ENCODE assay signal across 13 cellular contexts in genomic region chr6:159821111-159821510, GRCh38.
"Had no signal": no experiment of that assay in that cellular context is flagged by ENCODE, and none has a peak within 500 bp of the region (broad histone marks: within the 10 kb centered on the region; RNA-seq: fewer than 3 reads in every experiment).

No MANE protein-coding gene starts in this region.

- H3K4me1 ChIP-seq: heart left ventricle, tibial artery, uterus had no signal

- H3K36me3 Mint-ChIP-seq: activated naive CD4-positive, alpha-beta T cell treated with anti-CD3 and anti-CD28 coated beads, Interleukin-2, amount 10 ng/mL, durations not matched to agents 7 days and 5 days had no signal

- H3K4me3 ChIP-seq: coronary artery, heart left ventricle, tibial artery, uterus had no signal

- H3K27ac ChIP-seq: coronary artery, heart left ventricle, tibial artery, uterus had no signal

- H3K9me3 Mint-ChIP-seq: activated naive CD4-positive, alpha-beta T cell treated with anti-CD3 and anti-CD28 coated beads, Interleukin-2, amount 10 ng/mL, durations not matched to agents 7 days and 5 days; memory B cell; stimulated activated effector memory CD8-positive, alpha-beta T cell treated with anti-CD3 and anti-CD28 coated beads, Interleukin-12 subunit alpha, Interleukin-12 subunit beta, amount 100 ng/mL, for 72 hours had no signal

- H3K27me3 ChIP-seq: heart left ventricle, tibial artery, uterus had no signal

- H3K36me3 ChIP-seq: heart left ventricle, uterus had no signal

- H3K27ac Mint-ChIP-seq: memory B cell; stimulated activated effector memory CD8-positive, alpha-beta T cell treated with anti-CD3 and anti-CD28 coated beads, Interleukin-12 subunit alpha, Interleukin-12 subunit beta, amount 100 ng/mL, for 72 hours had no signal

- ATAC-seq: heart left ventricle; left lobe of liver; stimulated activated effector memory CD8-positive, alpha-beta T cell treated with anti-CD3 and anti-CD28 coated beads, Interleukin-12 subunit alpha, Interleukin-12 subunit beta, amount 100 ng/mL, for 72 hours had no signal

- DNase-seq: activated naive CD4-positive, alpha-beta T cell treated with anti-CD3 and anti-CD28 coated beads, Interleukin-2, amount 10 ng/mL, durations not matched to agents 7 days and 5 days; central memory CD4-positive, alpha-beta T cell; effector CD8-positive, alpha-beta T cell; foreskin melanocyte; heart left ventricle; islet precursor cell; small intestine; uterus had no signal

- H3K9me3 ChIP-seq: heart left ventricle, tibial artery, uterus had no signal
